Comparison of ENCODE assay signal across 21 cellular contexts in the genomic region with DNA sequence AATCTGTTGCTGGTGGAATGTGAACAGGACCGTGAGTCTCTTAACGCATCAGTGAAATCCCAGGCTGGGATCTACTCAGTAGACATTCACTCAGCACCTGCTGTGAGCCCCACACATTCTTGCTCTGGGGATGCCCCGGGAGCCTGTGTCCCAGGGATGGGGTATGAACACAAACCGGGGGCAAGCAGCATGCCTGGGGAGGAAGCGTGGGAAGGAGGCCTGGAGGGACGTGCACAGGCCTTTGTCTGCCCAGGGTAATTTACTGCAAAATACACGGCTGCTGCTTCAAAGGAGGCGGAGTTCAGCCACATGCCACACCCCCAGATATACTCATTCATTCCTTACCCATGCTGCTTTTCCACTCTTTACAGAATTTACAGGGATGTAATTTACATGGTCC.
"Had no signal": no experiment of that assay in that cellular context is flagged by ENCODE, and none has a peak within 500 bp of the region (broad histone marks: within the 10 kb centered on the region; RNA-seq: fewer than 3 reads in every experiment).

No MANE protein-coding gene starts in this region.

- H3K27ac Mint-ChIP-seq: activated naive CD8-positive, alpha-beta T cell treated with anti-CD3 and anti-CD28 coated beads for 36 hours; activated T-cell treated with anti-CD3 and anti-CD28 coated beads, Interleukin-2, amount 50 U/mL, for 24 hours; activated T-helper 17 cell treated with anti-CD3 and anti-CD28 coated beads, Interleukin-2, amount 50 U/mL, for 72 hours; memory B cell; stimulated activated naive B cell treated with anti-CD40 and anti-IgM and Interleukin-4, amounts not matched to agents 10 μg/mL and 1 μg/mL and 100 μg/mL, for 72 hours; T-helper 17 cell had no signal

- H3K9me3 ChIP-seq: colonic mucosa, heart left ventricle, testis, vagina had no signal

- H3K4me3 ChIP-seq: colonic mucosa, dorsolateral prefrontal cortex, heart left ventricle, testis, vagina had no signal

- H3K27me3 Mint-ChIP-seq: activated naive CD8-positive, alpha-beta T cell treated with anti-CD3 and anti-CD28 coated beads for 36 hours; activated T-cell treated with anti-CD3 and anti-CD28 coated beads, Interleukin-2, amount 50 U/mL, for 24 hours; activated T-helper 17 cell treated with anti-CD3 and anti-CD28 coated beads, Interleukin-2, amount 50 U/mL, for 72 hours; stimulated activated naive B cell treated with anti-CD40 and anti-IgM and Interleukin-4, amounts not matched to agents 10 μg/mL and 1 μg/mL and 100 μg/mL, for 72 hours had no signal

- DNase-seq: activated CD4-positive, alpha-beta T cell treated with anti-CD3 and anti-CD28 coated beads for 4 hours; activated CD4-positive, alpha-beta T cell treated with anti-CD3 and anti-CD28 coated beads, Interleukin-2, amount 50 U/mL, for 48 hours; activated CD4-positive, CD25-positive, alpha-beta regulatory T cell; activated naive CD4-positive, alpha-beta T cell treated with Interleukin-2 at 50 U/mL for 16 hours; activated naive CD8-positive, alpha-beta T cell treated with anti-CD3 and anti-CD28 coated beads for 36 hours; activated T-cell treated with anti-CD3 and anti-CD28 coated beads, Interleukin-2, amount 50 U/mL, for 24 hours; colonic mucosa; dorsolateral prefrontal cortex; left cardiac atrium; stimulated activated CD4-positive, alpha-beta T cell treated with anti-CD3 and anti-CD28 coated beads, Interleukin-2, amount 100 ng/mL, for 48 hours; stimulated activated CD8-positive, alpha-beta memory T cell treated with anti-CD3 and anti-CD28 coated beads, Interleukin-4, amount 100 ng/mL, for 48 hours; stimulated activated naive B cell treated with anti-CD40 and anti-IgM and Interleukin-4, amounts not matched to agents 10 μg/mL and 1 μg/mL and 100 μg/mL, for 72 hours; T-helper 17 cell; testis; trophoblast cell had no signal

- H3K4me3 Mint-ChIP-seq: activated naive CD8-positive, alpha-beta T cell treated with anti-CD3 and anti-CD28 coated beads for 36 hours; activated T-cell treated with anti-CD3 and anti-CD28 coated beads, Interleukin-2, amount 50 U/mL, for 24 hours; activated T-helper 17 cell treated with anti-CD3 and anti-CD28 coated beads, Interleukin-2, amount 50 U/mL, for 72 hours; memory B cell; nephron; stimulated activated naive B cell treated with anti-CD40 and anti-IgM and Interleukin-4, amounts not matched to agents 10 μg/mL and 1 μg/mL and 100 μg/mL, for 72 hours; T-helper 17 cell had no signal

- H3K27me3 ChIP-seq: colonic mucosa, dorsolateral prefrontal cortex, heart left ventricle, testis, vagina had no signal

- H3K36me3 ChIP-seq: colonic mucosa, vagina had no signal

- H3K4me1 Mint-ChIP-seq: activated T-helper 17 cell treated with anti-CD3 and anti-CD28 coated beads, Interleukin-2, amount 50 U/mL, for 72 hours; memory B cell; T-helper 17 cell had no signal

- H3K9me3 Mint-ChIP-seq: activated naive CD8-positive, alpha-beta T cell treated with anti-CD3 and anti-CD28 coated beads for 36 hours; activated T-cell treated with anti-CD3 and anti-CD28 coated beads, Interleukin-2, amount 50 U/mL, for 24 hours; activated T-helper 17 cell treated with anti-CD3 and anti-CD28 coated beads, Interleukin-2, amount 50 U/mL, for 72 hours; memory B cell; nephron; stimulated activated naive B cell treated with anti-CD40 and anti-IgM and Interleukin-4, amounts not matched to agents 10 μg/mL and 1 μg/mL and 100 μg/mL, for 72 hours had no signal

- H3K36me3 Mint-ChIP-seq: activated naive CD8-positive, alpha-beta T cell treated with anti-CD3 and anti-CD28 coated beads for 36 hours; memory B cell; stimulated activated naive B cell treated with anti-CD40 and anti-IgM and Interleukin-4, amounts not matched to agents 10 μg/mL and 1 μg/mL and 100 μg/mL, for 72 hours had no signal

- H3K27ac ChIP-seq: colonic mucosa, epithelial cell of prostate, heart left ventricle, testis, vagina had no signal

- H3K4me1 ChIP-seq: colonic mucosa, testis had no signal
